ENCODE assay signal across 9 cellular contexts in genomic region chr3:44114142-44114541, GRCh38.
DNase-seq lines count a peak whose midpoint lies in the region; ATAC-seq and TF ChIP-seq lines count a peak whose summit lies in the region.
"Had no signal": no experiment of that assay in that cellular context is flagged by ENCODE, and none has a peak within 500 bp of the region (broad histone marks: within the 10 kb centered on the region; RNA-seq: fewer than 3 reads in every experiment).

No MANE protein-coding gene starts in this region.

- H3K9me3 ChIP-seq in body of pancreas = no peaks in the 10 kb centered on the region

- peaks cover 11% of the 10 kb centered on the region for H3K4me1 ChIP-seq in body of pancreas

- H3K27ac ChIP-seq in body of pancreas = no peak overlapping the region
- H3K27ac ChIP-seq: VCaP had no signal

- H3K4me3 ChIP-seq in body of pancreas = no peak overlapping the region

- ATAC-seq in body of pancreas = peak; percentile 45
- ATAC-seq in naive thymus-derived CD8-positive, alpha-beta T cell = no peak
- ATAC-seq in HG02763 (IDR thresholded peaks at IDR 0.05; ENCODE audit: unreplicated experiment) = no peak
- no peak for ATAC-seq in GM19328 (IDR thresholded peaks at IDR 0.05; ENCODE audit: unreplicated experiment)
- no peak for ATAC-seq in GM21723 (IDR thresholded peaks at IDR 0.05; ENCODE audit: unreplicated experiment)

- DNase-seq in SHP77 (lab: John Stamatoyannopoulos, UW) = peak; percentile 17 to 27
- DNase-seq in SHP77 treated with DMSO at 0.1 percent for 48 hours (lab: John Stamatoyannopoulos, UW) = no peak
- DNase-seq in NOMO-1 treated with dmso at 0.1 percent for 144 hours (lab: John Stamatoyannopoulos, UW; ENCODE audit: unreplicated experiment) = peak; percentile 8
- DNase-seq in body of pancreas = peak; percentile 32 to 70 (median 58)
- DNase-seq in naive thymus-derived CD8-positive, alpha-beta T cell = peak in 8 of 10 donors; percentile 2 to 27 (median 20)

- intact Hi-C loops in body of pancreas (cut with DNase I) = no loop called here

- H3K36me3 Mint-ChIP-seq in naive thymus-derived CD8-positive, alpha-beta T cell = no peaks in the 10 kb centered on the region

- no peak for TF ChIP-seq POLR2A in body of pancreas (IDR thresholded peaks at IDR 0.05)

- POLR2A ChIA-PET in naive thymus-derived CD8-positive, alpha-beta T cell (lab: Charles Lee) = no interaction called here

- WGBS in body of pancreas, 2 donors = 27 to 40% methylated on average over 2 to 12 of the region's 12 CpGs

- no peak overlapping the region for H3K27ac Mint-ChIP-seq in naive thymus-derived CD8-positive, alpha-beta T cell

- no peak overlapping the region for H3K4me3 Mint-ChIP-seq in naive thymus-derived CD8-positive, alpha-beta T cell

- TF ChIP-seq CTCF in body of pancreas (IDR thresholded peaks at IDR 0.05) = peak; percentile 25 to 54 (median 34)

- no peaks in the 10 kb centered on the region for H3K4me1 Mint-ChIP-seq in naive thymus-derived CD8-positive, alpha-beta T cell

- H3K27me3 ChIP-seq in body of pancreas = no peaks in the 10 kb centered on the region

- peaks cover 4 to 60% (median 12%) of the 10 kb centered on the region in 5 donors for H3K27me3 Mint-ChIP-seq in naive thymus-derived CD8-positive, alpha-beta T cell

- no peaks in the 10 kb centered on the region for H3K9me3 Mint-ChIP-seq in naive thymus-derived CD8-positive, alpha-beta T cell

- no peaks in the 10 kb centered on the region for H3K36me3 ChIP-seq in body of pancreas (replicated peaks in 1 of 2; ENCODE audit: insufficient read depth in 1 of 2, low read depth in 2 of 2)
